Comparison of ENCODE assay signal across 1 cellular context in genomic region chr6:166942393-166943168, GRCh38.
TF ChIP-seq lines count a peak whose summit lies in the region.

No MANE protein-coding gene starts in this region.

TF ChIP-seq in K562, 482 proteins besides CTCF, POLR2A, EP300 and RAD21 (continued from another document and continues in another):
- TF ChIP-seq HDAC1 (IDR thresholded peaks at IDR 0.05) (peak in 1 of 2 experiments; percentile 97; a peak in 2 of 4 replicates), BDP1 (IDR thresholded peaks at IDR 0.05; ENCODE audit: insufficient read depth, insufficient read length) (no peak), ZNF41 (CRISPR knock-in tag; conservative IDR thresholded peaks at IDR 0.05) (no peak), TEAD2 (tag; IDR thresholded peaks at IDR 0.05) (no peak), ZNF3 (CRISPR knock-in tag; IDR thresholded peaks at IDR 0.05) (no peak), MEIS2 (IDR thresholded peaks at IDR 0.05; ENCODE audit: partially characterized antibody) (peak; percentile 97), RBM15 (IDR thresholded peaks at IDR 0.05; ENCODE audit: insufficient read depth, low read length) (no peak), PREB (CRISPR knock-in tag; IDR thresholded peaks at IDR 0.05) (no peak), SMAD4 (CRISPR knock-in tag; conservative IDR thresholded peaks at IDR 0.05) (peak; percentile 96), SIN3B (IDR thresholded peaks at IDR 0.05; ENCODE audit: low read depth) (no peak), FOSL1 (tag; conservative IDR thresholded peaks at IDR 0.05) (peak; percentile 81), MLX (CRISPR knock-in tag; conservative IDR thresholded peaks at IDR 0.05) (no peak), PYGO2 (tag; IDR thresholded peaks at IDR 0.05) (peak; percentile 51; the same call in 1 of the 2 replicates), PHF21A (IDR thresholded peaks at IDR 0.05; ENCODE audit: borderline replicate concordance, low read depth) (no peak), LARP7 (IDR thresholded peaks at IDR 0.05) (no peak), ZNF407 (IDR thresholded peaks at IDR 0.05; ENCODE audit: low read depth) (no peak), TGIF2 (CRISPR knock-in tag; IDR thresholded peaks at IDR 0.05) (no peak), CREB1 (IDR thresholded peaks at IDR 0.05) (peak; percentile 69), CREB1 (CRISPR knock-in tag; IDR thresholded peaks at IDR 0.05) (no peak), PURB (CRISPR knock-in tag; IDR thresholded peaks at IDR 0.05; ENCODE audit: low read depth) (no peak), TAF9B (IDR thresholded peaks at IDR 0.05; ENCODE audit: partially characterized antibody) (no peak), SRSF7 (optimal IDR thresholded peaks at IDR 0.05; ENCODE audit: low read depth, low read length) (no peak), MYNN (IDR thresholded peaks at IDR 0.05) (peak; percentile 41; the same call in 1 of the 2 replicates), MYNN (CRISPR knock-in tag; IDR thresholded peaks at IDR 0.05) (no peak), ZNF324 (CRISPR knock-in tag; IDR thresholded peaks at IDR 0.05) (no peak), TCF3 (CRISPR knock-in tag; IDR thresholded peaks at IDR 0.05) (peak; percentile 94), EWSR1 (IDR thresholded peaks at IDR 0.05; ENCODE audit: borderline replicate concordance, low read depth, partially characterized antibody) (no peak), NEUROD1 (IDR thresholded peaks at IDR 0.05; ENCODE audit: borderline replicate concordance, low read depth, low read length, partially characterized antibody) (peak; percentile 62), NCOA2 (IDR thresholded peaks at IDR 0.05; ENCODE audit: partially characterized antibody in 2 of 2) (no peak), THAP12 (CRISPR knock-in tag; IDR thresholded peaks at IDR 0.05) (no peak), ARID1B (IDR thresholded peaks at IDR 0.05) (peak; percentile 95), MEF2D (tag; conservative IDR thresholded peaks at IDR 0.05; ENCODE audit: low read depth) (0 out of 2 replicates have a peak, but pooled peaks have one; percentile 63), E4F1 (CRISPR knock-in tag; IDR thresholded peaks at IDR 0.05; ENCODE audit: borderline replicate concordance) (no peak), HDAC2 (IDR thresholded peaks at IDR 0.05) (peak; percentile 98), RFX5 (IDR thresholded peaks at IDR 0.05; ENCODE audit: low read depth, low read length) (no peak), FOXP1 (CRISPR knock-in tag; IDR thresholded peaks at IDR 0.05) (no peak), CEBPZ (IDR thresholded peaks at IDR 0.05; ENCODE audit: borderline replicate concordance, low read depth, low read length) (no peak), ASH1L (IDR thresholded peaks at IDR 0.05; ENCODE audit: borderline replicate concordance, low read depth, partially characterized antibody) (no peak), TEAD4 (IDR thresholded peaks at IDR 0.05; ENCODE audit: low read length) (peak; percentile 94), TEAD4 (CRISPR knock-in tag; IDR thresholded peaks at IDR 0.05; ENCODE audit: borderline replicate concordance) (no peak), HEY1 (CRISPR knock-in tag; IDR thresholded peaks at IDR 0.05; ENCODE audit: borderline replicate concordance) (peak; percentile 23; the same call in 1 of the 2 replicates), ESRRB (CRISPR knock-in tag; IDR thresholded peaks at IDR 0.05; ENCODE audit: borderline replicate concordance) (peak; percentile 11; the same call in 1 of the 2 replicates), TARDBP (IDR thresholded peaks at IDR 0.05) (peak; percentile 47; the same call in 1 of the 2 replicates), MYC (IDR thresholded peaks at IDR 0.05; ENCODE audit: low read depth, low read length) (peak; percentile 55), MYC (CRISPR knock-in tag; IDR thresholded peaks at IDR 0.05; ENCODE audit: borderline replicate concordance, low read depth) (no peak), TCF7 (IDR thresholded peaks at IDR 0.05; ENCODE audit: borderline replicate concordance) (no peak), HCFC1 (IDR thresholded peaks at IDR 0.05; ENCODE audit: low read depth, low read length) (no peak), PML (IDR thresholded peaks at IDR 0.05; ENCODE audit: low read length) (peak; percentile 88), ZNF174 (CRISPR knock-in tag; IDR thresholded peaks at IDR 0.05) (no peak), CBX8 (IDR thresholded peaks at IDR 0.05; ENCODE audit: borderline replicate concordance, extremely low read depth, low read depth, low read length, poor library complexity, severe bottlenecking) (no peak), NCOA1 (IDR thresholded peaks at IDR 0.05; ENCODE audit: low read depth) (peak; percentile 54; the same call in 1 of the 2 replicates), RFX7 (CRISPR knock-in tag; IDR thresholded peaks at IDR 0.05) (no peak), NFE2 (IDR thresholded peaks at IDR 0.05; ENCODE audit: low read depth) (peak; percentile 68)
